Comparison of ENCODE assay signal across 9 cellular contexts in the genomic region with DNA sequence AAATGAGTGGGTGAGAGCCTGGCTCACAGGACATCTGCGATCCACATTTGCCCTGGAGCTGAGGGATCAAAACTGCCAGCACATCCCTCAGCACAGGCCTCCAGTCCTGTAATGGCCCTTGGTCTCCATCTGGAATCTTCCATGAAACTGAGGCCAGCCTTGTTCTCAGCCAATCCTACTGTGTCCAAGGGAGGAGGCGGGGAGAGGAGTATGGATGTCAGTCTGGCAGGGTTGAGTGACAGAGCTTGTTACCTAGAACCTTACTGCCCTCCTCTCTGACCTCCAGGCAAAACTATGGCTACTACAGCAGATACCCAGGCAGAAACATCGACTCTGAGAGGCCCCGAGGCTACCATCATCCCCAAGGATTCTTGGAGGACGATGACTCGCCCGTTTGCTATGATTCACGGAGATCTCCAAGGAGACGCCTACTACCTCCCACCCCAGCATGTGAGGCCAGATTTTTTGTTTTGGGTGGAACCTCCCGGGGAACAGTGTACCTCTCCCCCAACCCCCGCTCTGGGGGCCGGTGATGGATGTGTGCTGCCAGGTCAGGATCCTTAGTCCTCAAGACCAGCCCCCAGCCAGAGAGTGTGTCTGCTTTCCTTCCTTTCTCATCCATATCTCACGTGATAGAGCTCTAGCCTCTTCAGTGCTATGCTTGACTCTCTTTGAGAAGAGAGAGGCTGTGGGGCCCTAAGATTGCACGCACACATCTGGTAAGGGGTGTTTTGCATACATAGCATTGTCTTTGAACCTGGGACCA. TPM values are rescaled to one million over a fixed set of nuclear protein-coding genes. Genes with fewer than 3 reads are reported as not detected.
A peak's percentile ranks its signal among the peaks of the same experiment; 100 is the strongest.
DNase-seq lines count a peak whose midpoint lies in the region; ATAC-seq and TF ChIP-seq lines count a peak whose summit lies in the region.
"Had no signal": no experiment of that assay in that cellular context is flagged by ENCODE, and none has a peak within 500 bp of the region (broad histone marks: within the 10 kb centered on the region; RNA-seq: fewer than 3 reads in every experiment).

No MANE protein-coding gene starts in this region.

- H2BK15ac ChIP-seq in mesenchymal stem cell (ENCODE audit: low read depth, poor library complexity, severe bottlenecking): no peak overlapping the region

- H3K4me1 ChIP-seq in mesenchymal stem cell (ENCODE audit: control insufficient read depth, insufficient read depth, low read depth, low read length) (peaks cover 32% of the 10 kb centered on the region), prostate gland (replicated peaks) (no peaks in the 10 kb centered on the region)

- H3K4me2 ChIP-seq in mesenchymal stem cell (ENCODE audit: low read length, poor library complexity, severe bottlenecking): no peak overlapping the region

- no peaks in the 10 kb centered on the region for H3K36me3 ChIP-seq in GM06990 (ENCODE audit: control insufficient read depth, insufficient read depth, low read length)
- no peaks in the 10 kb centered on the region for H3K36me3 ChIP-seq in mesenchymal stem cell (ENCODE audit: control insufficient read depth in 1 of 2, insufficient read depth in 2 of 2, low read depth in 1 of 2, low read length in 2 of 2)
- H3K36me3 ChIP-seq in prostate gland: no peaks in the 10 kb centered on the region
- H3K36me3 ChIP-seq in H7 (replicated peaks; ENCODE audit: control insufficient read depth, insufficient read depth, low read length): no peaks in the 10 kb centered on the region

- no peak overlapping the region for H3K18ac ChIP-seq in mesenchymal stem cell (ENCODE audit: low read depth in 1 of 2, low read length in 2 of 2)

- no peak for TF ChIP-seq CTCF in GM06990 (IDR thresholded peaks at IDR 0.05; ENCODE audit: insufficient read depth, low read length, poor library complexity, severe bottlenecking)
- no peak for TF ChIP-seq CTCF in prostate gland (IDR thresholded peaks at IDR 0.05)

- WGBS in mesenchymal stem cell: 27% methylated on average over 13 of the region's 14 CpGs
- 74% methylated on average over 14 of the region's 14 CpGs for WGBS in prostate gland

- H3K27me3 ChIP-seq in GM06990 (replicated peaks; ENCODE audit: control insufficient read depth, insufficient read depth, low read length): no peaks in the 10 kb centered on the region
- H3K27me3 ChIP-seq in mesenchymal stem cell (ENCODE audit: control insufficient read depth in 1 of 2, insufficient read depth in 1 of 2, low read length in 2 of 2): no peaks in the 10 kb centered on the region
- no peaks in the 10 kb centered on the region for H3K27me3 ChIP-seq in prostate gland (replicated peaks; ENCODE audit: insufficient read depth)
- no peaks in the 10 kb centered on the region; the same call in 1 of the 2 replicates for H3K27me3 ChIP-seq in H7 (ENCODE audit: control insufficient read depth, insufficient read depth, low read length)

- ATAC-seq in HG02588 (IDR thresholded peaks at IDR 0.05; ENCODE audit: unreplicated experiment) (peak; percentile 71), SK-N-SH treated with all-trans-retinoic acid at 6 μM for 48 hours (peak; percentile 77)

- no peak overlapping the region for H3K4me3 ChIP-seq in GM06990 (replicated peaks; ENCODE audit: low read depth, low read length)
- peak overlapping the region in 1 of 2 experiments; percentile 45 for H3K4me3 ChIP-seq in mesenchymal stem cell (ENCODE audit: insufficient read depth in 1 of 2, low read depth in 1 of 2, low read length in 2 of 2)
- H3K4me3 ChIP-seq in prostate gland: no peak overlapping the region
- no peak overlapping the region for H3K4me3 ChIP-seq in H7 (ENCODE audit: insufficient read depth, low read depth, low read length)

- intact Hi-C loops in prostate gland (cut with DNase I): no loop called here

- no peak for TF ChIP-seq POLR2A in prostate gland (IDR thresholded peaks at IDR 0.05)

- no peak overlapping the region for H4K8ac ChIP-seq in mesenchymal stem cell (ENCODE audit: low read length)

- no peak overlapping the region for H2BK12ac ChIP-seq in mesenchymal stem cell (ENCODE audit: low read length in 2 of 2)

- no peak overlapping the region for H4K91ac ChIP-seq in mesenchymal stem cell (ENCODE audit: low read length)

- H2BK120ac ChIP-seq in mesenchymal stem cell (ENCODE audit: low read depth, low read length): no peak overlapping the region

- DNase-seq in GM06990 (ENCODE audit: extremely low read depth, insufficient read length) (peak; percentile 29), mesenchymal stem cell (peak; percentile 54), prostate gland (ENCODE audit: low spot score) (no peak), NCI-H446 treated with DMSO at 0.1 percent for 48 hours (lab: John Stamatoyannopoulos, UW) (no peak), H7 (no peak)
- DNase-seq in stimulated activated CD4-positive, alpha-beta T cell treated with anti-CD3 and anti-CD28 coated beads, Interleukin-2, amount 100 ng/mL, for 48 hours: no peak
- DNase-seq: activated CD4-positive, alpha-beta T cell treated with anti-CD3 and anti-CD28 coated beads for 1 hour had no signal

- H3K79me1 ChIP-seq in mesenchymal stem cell (replicated peaks; ENCODE audit: low read length, poor library complexity, severe bottlenecking): no peaks in the 10 kb centered on the region

- H3K23ac ChIP-seq in mesenchymal stem cell (ENCODE audit: low read length in 2 of 2): no peak overlapping the region

- peak overlapping the region; percentile 74 for H3K9ac ChIP-seq in mesenchymal stem cell (ENCODE audit: low read length)

- no peak overlapping the region for H3K27ac ChIP-seq in mesenchymal stem cell (ENCODE audit: low read length, poor library complexity, severe bottlenecking)
- H3K27ac ChIP-seq in prostate gland: no peak overlapping the region

- H2AK5ac ChIP-seq in mesenchymal stem cell (ENCODE audit: low read length, severe bottlenecking): peak overlapping the region; percentile 60

- H3K4ac ChIP-seq in mesenchymal stem cell (ENCODE audit: low read depth in 1 of 2, low read length in 2 of 2): no peak overlapping the region

- H2AFZ ChIP-seq in mesenchymal stem cell (ENCODE audit: low read depth, low read length): no peak overlapping the region

- H3K9me3 ChIP-seq in mesenchymal stem cell (ENCODE audit: control insufficient read depth, low read length) (no peaks in the 10 kb centered on the region), prostate gland (no peaks in the 10 kb centered on the region)

- H3K14ac ChIP-seq in mesenchymal stem cell (ENCODE audit: low read length in 2 of 2): no peak overlapping the region

- H2BK5ac ChIP-seq in mesenchymal stem cell (ENCODE audit: low read depth, low read length, poor library complexity, severe bottlenecking): no peak overlapping the region

TF ChIP-seq in SK-N-SH treated with all-trans-retinoic acid at 6 μM for 48 hours, 23 proteins besides CTCF, POLR2A, EP300 and RAD21:
- no peak for TF ChIP-seq BACH2 (CRISPR knock-in tag; IDR thresholded peaks at IDR 0.05; ENCODE audit: borderline replicate concordance)
- TF ChIP-seq, protein P1, sequence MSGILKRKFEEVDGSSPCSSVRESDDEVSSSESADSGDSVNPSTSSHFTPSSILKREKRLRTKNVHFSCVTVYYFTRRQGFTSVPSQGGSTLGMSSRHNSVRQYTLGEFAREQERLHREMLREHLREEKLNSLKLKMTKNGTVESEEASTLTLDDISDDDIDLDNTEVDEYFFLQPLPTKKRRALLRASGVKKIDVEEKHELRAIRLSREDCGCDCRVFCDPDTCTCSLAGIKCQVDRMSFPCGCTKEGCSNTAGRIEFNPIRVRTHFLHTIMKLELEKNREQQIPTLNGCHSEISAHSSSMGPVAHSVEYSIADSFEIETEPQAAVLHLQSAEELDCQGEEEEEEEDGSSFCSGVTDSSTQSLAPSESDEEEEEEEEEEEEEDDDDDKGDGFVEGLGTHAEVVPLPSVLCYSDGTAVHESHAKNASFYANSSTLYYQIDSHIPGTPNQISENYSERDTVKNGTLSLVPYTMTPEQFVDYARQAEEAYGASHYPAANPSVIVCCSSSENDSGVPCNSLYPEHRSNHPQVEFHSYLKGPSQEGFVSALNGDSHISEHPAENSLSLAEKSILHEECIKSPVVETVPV (CRISPR knock-in tag; IDR thresholded peaks at IDR 0.05): no peak
- TF ChIP-seq ARNTL (CRISPR knock-in tag; IDR thresholded peaks at IDR 0.05; ENCODE audit: borderline replicate concordance, low read depth): no peak
- no peak for TF ChIP-seq ZNF565 (CRISPR knock-in tag; conservative IDR thresholded peaks at IDR 0.05; ENCODE audit: low read depth)
- TF ChIP-seq TOX (CRISPR knock-in tag; IDR thresholded peaks at IDR 0.05; ENCODE audit: borderline replicate concordance): no peak
- TF ChIP-seq SNAI2 (CRISPR knock-in tag; IDR thresholded peaks at IDR 0.05): no peak

RNA-seq across cellular contexts. Expression of a gene that starts 41.3 kb away (rescaled TPM):
- polyA plus RNA-seq in mesenchymal stem cell (2013, experiment 1 of 2): 0.01 TPM
- polyA plus RNA-seq in mesenchymal stem cell (2013, experiment 2 of 2): under 0.01 TPM
- total RNA-seq in prostate gland: 10 to 100 TPM; 40.2 to 43.9 TPM
- total RNA-seq in H7 (2014; rRNA removed; shearing (Covaris generic)): 8.8 and 11.7 TPM in 2 replicates

RNA-seq across cellular contexts. Expression of a gene that starts 41.5 kb away (rescaled TPM):
- polyA plus RNA-seq in mesenchymal stem cell (2013, experiment 1 of 2): not detected
- polyA plus RNA-seq in mesenchymal stem cell (2013, experiment 2 of 2): 0.04 TPM
- total RNA-seq in prostate gland: 10 to 100 TPM in 1 of 2 donors, 1 to 10 TPM in 1; 6.0 to 14.3 TPM
- total RNA-seq in H7 (2014; rRNA removed; shearing (Covaris generic)): 7.2 and 8.9 TPM in 2 replicates

Comparison
In these comparisons a context has a peak if more than half of its experiments do, and no peak if none do; other contexts are left out.
1. DNase-seq: peak in GM06990 (single experiment) and mesenchymal stem cell (single experiment); none in prostate gland (single experiment), NCI-H446 treated with DMSO at 0.1 percent for 48 hours (single experiment), stimulated activated CD4-positive, alpha-beta T cell treated with anti-CD3 and anti-CD28 coated beads, Interleukin-2, amount 100 ng/mL, for 48 hours (0 of 2) and H7 (single experiment).